In genomic region chr13:58933475-58933874, GRCh38 we compare ENCODE assay signal across 15 cellular contexts.
A peak's percentile ranks its signal among the peaks of the same experiment; 100 is the strongest.
DNase-seq lines count a peak whose midpoint lies in the region; ATAC-seq and TF ChIP-seq lines count a peak whose summit lies in the region.
"Had no signal": no experiment of that assay in that cellular context is flagged by ENCODE, and none has a peak within 500 bp of the region (broad histone marks: within the 10 kb centered on the region; RNA-seq: fewer than 3 reads in every experiment).

No MANE protein-coding gene starts in this region.

- DNase-seq in HAP-1 (ENCODE audit: low spot score in 2 of 2) (peak; percentile 11 to 60), WTC11 (ENCODE audit: low spot score) (no peak), iPS-NIHi7 (ENCODE audit: extremely low spot score) (peak; percentile 12), osteocyte (ENCODE audit: extremely low spot score, unreplicated experiment) (no peak), OCI-M2 (lab: John Stamatoyannopoulos, UW; ENCODE audit: unreplicated experiment) (no peak)
- no peak for DNase-seq in stimulated activated naive CD8-positive, alpha-beta T cell treated with anti-CD3 and anti-CD28 coated beads, Interleukin-15, amount 100 ng/mL, for 72 hours
- DNase-seq: C1 segment of cervical spinal cord; Calu3; CD4-positive, alpha-beta T cell; DMS 273 treated with DMSO at 0.1 percent for 48 hours; GM23248 had no signal

- no peaks in the 10 kb centered on the region for H3K9me3 ChIP-seq in HAP-1

- H3K4me1 Mint-ChIP-seq in WTC11 (peaks cover 47% of the 10 kb centered on the region), osteocyte (ENCODE audit: unreplicated experiment) (no peaks in the 10 kb centered on the region)
- no peaks in the 10 kb centered on the region for H3K4me1 Mint-ChIP-seq in stimulated activated naive CD8-positive, alpha-beta T cell treated with anti-CD3 and anti-CD28 coated beads, Interleukin-15, amount 100 ng/mL, for 72 hours
- H3K4me1 Mint-ChIP-seq: B cell, IgD-negative memory B cell had no signal

- H3K27me3 Mint-ChIP-seq in WTC11 (ENCODE audit: low read depth) (no peaks in the 10 kb centered on the region), osteocyte (ENCODE audit: unreplicated experiment) (peaks cover 4% of the 10 kb centered on the region)
- no peaks in the 10 kb centered on the region for H3K27me3 Mint-ChIP-seq in stimulated activated naive CD8-positive, alpha-beta T cell treated with anti-CD3 and anti-CD28 coated beads, Interleukin-15, amount 100 ng/mL, for 72 hours
- H3K27me3 Mint-ChIP-seq: B cell; CD4-positive, alpha-beta T cell; IgD-negative memory B cell had no signal

- in situ Hi-C loops in HAP-1 (cut with MboI; ENCODE audit: low sequenced_read_pairs): no loop called here

- CTCF ChIA-PET in WTC11 (lab: Charles Lee): interaction anchor here (1.0 kb wide), 1 partner anchor 1301 kb away, joined by 3 read pairs; no protein-coding TSS in a partner anchor

- H3K27me3 ChIP-seq in HAP-1 (ENCODE audit: low read depth): no peaks in the 10 kb centered on the region

- POLR2A ChIA-PET in WTC11 (lab: Charles Lee): no interaction called here

- no peaks in the 10 kb centered on the region for H3K36me3 ChIP-seq in HAP-1 (replicated peaks)

- TF ChIP-seq CTCF in WTC11 (IDR thresholded peaks at IDR 0.05) (no peak), osteocyte (IDR thresholded peaks at IDR 0.05) (no peak)

- peaks cover 5% of the 10 kb centered on the region; the same call in 1 of the 2 replicates for H3K4me1 ChIP-seq in HAP-1

- H3K4me3 Mint-ChIP-seq in WTC11: no peak overlapping the region
- no peak overlapping the region for H3K4me3 Mint-ChIP-seq in stimulated activated naive CD8-positive, alpha-beta T cell treated with anti-CD3 and anti-CD28 coated beads, Interleukin-15, amount 100 ng/mL, for 72 hours
- H3K4me3 Mint-ChIP-seq in osteocyte (ENCODE audit: unreplicated experiment): no peak overlapping the region
- H3K4me3 Mint-ChIP-seq: B cell; CD4-positive, alpha-beta T cell; IgD-negative memory B cell had no signal

- ATAC-seq in WTC11 (peak; percentile 77), HG03108 (IDR thresholded peaks at IDR 0.05; ENCODE audit: unreplicated experiment) (no peak)
- ATAC-seq in stimulated activated naive CD8-positive, alpha-beta T cell treated with anti-CD3 and anti-CD28 coated beads, Interleukin-15, amount 100 ng/mL, for 72 hours: no peak
- ATAC-seq: HCT116 had no signal

- H3K27ac Mint-ChIP-seq in WTC11 (no peak overlapping the region), osteocyte (ENCODE audit: unreplicated experiment) (no peak overlapping the region)
- no peak overlapping the region for H3K27ac Mint-ChIP-seq in stimulated activated naive CD8-positive, alpha-beta T cell treated with anti-CD3 and anti-CD28 coated beads, Interleukin-15, amount 100 ng/mL, for 72 hours
- H3K27ac Mint-ChIP-seq: B cell; CD4-positive, alpha-beta T cell; IgD-negative memory B cell had no signal

- H3K9me3 Mint-ChIP-seq in WTC11 (peaks cover 14% of the 10 kb centered on the region), osteocyte (ENCODE audit: unreplicated experiment) (no peaks in the 10 kb centered on the region)
- H3K9me3 Mint-ChIP-seq in stimulated activated naive CD8-positive, alpha-beta T cell treated with anti-CD3 and anti-CD28 coated beads, Interleukin-15, amount 100 ng/mL, for 72 hours: peaks cover 7 to 11% of the 10 kb centered on the region in 2 donors

- H3K36me3 Mint-ChIP-seq in WTC11: peaks cover 5% of the 10 kb centered on the region
- no peaks in the 10 kb centered on the region for H3K36me3 Mint-ChIP-seq in osteocyte (ENCODE audit: unreplicated experiment)
- H3K36me3 Mint-ChIP-seq: IgD-negative memory B cell had no signal

- no peak overlapping the region for H3K4me3 ChIP-seq in HAP-1
- H3K4me3 ChIP-seq: GM23248 had no signal

TF ChIP-seq in WTC11, 78 proteins besides CTCF, POLR2A, EP300 and RAD21:
- TF ChIP-seq E2F1 (CRISPR knock-in tag; IDR thresholded peaks at IDR 0.05): no peak
- no peak for TF ChIP-seq RORB (CRISPR knock-in tag; IDR thresholded peaks at IDR 0.05)
- TF ChIP-seq TEAD1 (CRISPR knock-in tag; IDR thresholded peaks at IDR 0.05): no peak; the same call in 1 of the 2 replicates
- no peak for TF ChIP-seq ZMAT4 (CRISPR knock-in tag; IDR thresholded peaks at IDR 0.05)
- TF ChIP-seq PREB (CRISPR knock-in tag; IDR thresholded peaks at IDR 0.05; ENCODE audit: borderline replicate concordance): no peak
- TF ChIP-seq ZNF263 (CRISPR knock-in tag; IDR thresholded peaks at IDR 0.05; ENCODE audit: low read depth): no peak
- TF ChIP-seq FOXP1 (CRISPR knock-in tag; IDR thresholded peaks at IDR 0.05; ENCODE audit: borderline replicate concordance): no peak
- TF ChIP-seq ZNF232 (CRISPR knock-in tag; IDR thresholded peaks at IDR 0.05): no peak
- TF ChIP-seq NR3C1 (CRISPR knock-in tag; conservative IDR thresholded peaks at IDR 0.05; ENCODE audit: low read depth): no peak
- no peak for TF ChIP-seq ETV6 (CRISPR knock-in tag; IDR thresholded peaks at IDR 0.05)
- TF ChIP-seq ZNF425 (CRISPR knock-in tag; conservative IDR thresholded peaks at IDR 0.05): no peak
- no peak for TF ChIP-seq NFE2L1 (CRISPR knock-in tag; IDR thresholded peaks at IDR 0.05)
- TF ChIP-seq ZBTB21 (CRISPR knock-in tag; IDR thresholded peaks at IDR 0.05; ENCODE audit: borderline replicate concordance): no peak
- TF ChIP-seq USF1 (CRISPR knock-in tag; IDR thresholded peaks at IDR 0.05): no peak
- no peak for TF ChIP-seq MLX (CRISPR knock-in tag; IDR thresholded peaks at IDR 0.05)
- TF ChIP-seq MYBL2 (CRISPR knock-in tag; IDR thresholded peaks at IDR 0.05): no peak
- TF ChIP-seq ZNF423 (CRISPR knock-in tag; IDR thresholded peaks at IDR 0.05): no peak

Comparison
In these comparisons a context has a peak if more than half of its experiments do, and no peak if none do; other contexts are left out.
1. DNase-seq: peak in HAP-1 (2 of 2) and iPS-NIHi7 (single experiment); none in WTC11 (single experiment), stimulated activated naive CD8-positive, alpha-beta T cell treated with anti-CD3 and anti-CD28 coated beads, Interleukin-15, amount 100 ng/mL, for 72 hours (0 of 2), osteocyte (single experiment) and OCI-M2 (single experiment).